8 cellular contexts compared by ENCODE assay signal in the genomic region with DNA sequence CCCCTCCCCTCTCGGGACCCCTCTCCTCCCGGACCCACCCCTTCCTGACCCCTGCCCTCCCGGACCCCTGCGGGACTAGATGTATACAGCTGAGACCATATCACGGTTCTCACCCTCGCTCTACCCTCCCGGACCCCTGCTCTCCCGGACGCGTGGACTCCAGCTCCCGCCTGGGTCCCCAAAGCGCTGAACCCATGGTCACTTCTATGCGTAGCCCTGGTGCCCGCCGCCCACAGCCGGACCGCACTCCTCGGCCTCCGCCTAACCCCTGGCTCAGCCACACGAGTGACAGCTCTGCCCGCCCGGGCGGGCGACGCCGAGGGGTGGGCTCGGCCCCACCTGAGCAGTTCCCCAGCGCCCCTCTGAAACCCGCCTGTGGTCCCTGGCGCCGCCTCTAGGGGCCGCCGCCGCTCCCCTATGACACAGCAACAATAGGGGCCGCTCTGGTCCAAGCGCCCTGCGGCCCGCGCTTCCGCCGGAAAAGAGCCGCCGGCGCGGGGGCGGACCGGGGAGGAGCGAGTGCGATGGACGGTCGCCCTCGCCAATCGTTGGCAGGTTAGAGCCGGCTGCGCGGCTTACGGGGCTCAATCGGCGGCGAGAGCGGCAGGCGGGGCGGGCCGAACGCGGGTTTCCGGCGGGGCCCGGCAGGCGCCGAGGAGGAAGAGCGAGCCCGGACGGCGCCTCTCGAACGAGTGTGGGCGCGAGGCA. TPM values are rescaled to one million over a fixed set of nuclear protein-coding genes. Genes with fewer than 3 reads are reported as not detected.
DNase-seq lines count a peak whose midpoint lies in the region; ATAC-seq and TF ChIP-seq lines count a peak whose summit lies in the region.

A gene with protein sequence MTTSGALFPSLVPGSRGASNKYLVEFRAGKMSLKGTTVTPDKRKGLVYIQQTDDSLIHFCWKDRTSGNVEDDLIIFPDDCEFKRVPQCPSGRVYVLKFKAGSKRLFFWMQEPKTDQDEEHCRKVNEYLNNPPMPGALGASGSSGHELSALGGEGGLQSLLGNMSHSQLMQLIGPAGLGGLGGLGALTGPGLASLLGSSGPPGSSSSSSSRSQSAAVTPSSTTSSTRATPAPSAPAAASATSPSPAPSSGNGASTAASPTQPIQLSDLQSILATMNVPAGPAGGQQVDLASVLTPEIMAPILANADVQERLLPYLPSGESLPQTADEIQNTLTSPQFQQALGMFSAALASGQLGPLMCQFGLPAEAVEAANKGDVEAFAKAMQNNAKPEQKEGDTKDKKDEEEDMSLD (plus strand): TSS at position 657 of the 708 bp plus-strand sequence. CDS start 572 bp downstream, outside the sequence.

- intact Hi-C loops in activated B cell treated with CpG ODN at 0.5 μM for 24 hours (cut with micrococcal nuclease), result loop anchor here (1.0 to 5.0 kb wide), 18 partner anchors 37 to 707 kb away; partner anchors contain the start of genes CABLES2, DIDO1, LAMA5 and LSM14B

- peak within 1 kb of the TSS; percentile 97 for H3K27ac ChIP-seq in caudate nucleus (ENCODE audit: low read depth, low read length)

- CTCF ChIA-PET in activated B cell treated with CpG ODN at 0.5 μM for 24 hours (lab: Charles Lee), result interaction anchor here (0.7 to 2.6 kb wide), 7 partner anchors 35 to 198 kb away, joined by 3 to 18 read pairs (median 4); partner anchors contain the start of gene LAMA5

- peak; percentile 83 for ATAC-seq in GM18909 (IDR thresholded peaks at IDR 0.05; ENCODE audit: poor library complexity, unreplicated experiment)
- ATAC-seq in HG03175 (IDR thresholded peaks at IDR 0.05; ENCODE audit: unreplicated experiment), result peak; percentile 84
- peak; percentile 86 for ATAC-seq in activated B cell treated with CpG ODN at 0.5 μM for 24 hours (ENCODE audit: low read depth)

- peak; percentile 74 for TF ChIP-seq CTCF in AG09309 (IDR thresholded peaks at IDR 0.05; ENCODE audit: control insufficient read depth, insufficient read depth, low read depth, low read length, missing control alignments)
- TF ChIP-seq CTCF in activated B cell treated with CpG ODN at 0.5 μM for 24 hours (IDR thresholded peaks at IDR 0.05), result peak; percentile 32

- no peaks in the 10 kb centered on the region for H3K27me3 Mint-ChIP-seq in activated B cell treated with CpG ODN at 0.5 μM for 24 hours

- peak within 1 kb of the TSS; percentile 92 for H3K4me3 Mint-ChIP-seq in activated B cell treated with CpG ODN at 0.5 μM for 24 hours

- H3K36me3 Mint-ChIP-seq in activated B cell treated with CpG ODN at 0.5 μM for 24 hours (ENCODE audit: low read depth), result peaks cover 34% of the 10 kb centered on the region

- DNase-seq in AG09309 (ENCODE audit: low read depth) (peak; percentile 85), NCI-H226 (peak; percentile 95), activated B cell treated with CpG ODN at 0.5 μM for 24 hours (peak; percentile 99), caudate nucleus (lab: John Stamatoyannopoulos, UW) (peak; percentile 25 to 97 (median 93)), inferior parietal cortex (ENCODE audit: extremely low spot score) (peak; percentile 98)
- DNase-seq in stimulated activated CD4-positive, alpha-beta T cell treated with anti-CD3 and anti-CD28 coated beads, Interleukin-12 subunit alpha, Interleukin-12 subunit beta, amount 100 ng/mL, for 24 hours (ENCODE audit: low read depth in 2 of 2), result peak; percentile 91 to 95

- peak within 1 kb of the TSS; percentile 96 for H3K27ac Mint-ChIP-seq in activated B cell treated with CpG ODN at 0.5 μM for 24 hours

- H3K4me3 ChIP-seq in AG09309 (ENCODE audit: control insufficient read depth, low read depth, low read length), result peak within 1 kb of the TSS; percentile 86

- no peaks in the 10 kb centered on the region for H3K9me3 Mint-ChIP-seq in activated B cell treated with CpG ODN at 0.5 μM for 24 hours

- H3K4me1 Mint-ChIP-seq in activated B cell treated with CpG ODN at 0.5 μM for 24 hours, result peaks cover 30% of the 10 kb centered on the region

- POLR2A ChIA-PET in activated B cell treated with CpG ODN at 0.5 μM for 24 hours (lab: Charles Lee), result interaction anchor here (0.8 to 2.6 kb wide), 10 partner anchors 35 to 506 kb away, joined by 3 to 21 read pairs (median 5); partner anchors contain the start of genes MTG2 and RPS21

RNA-seq across cellular contexts. Expression of the gene that starts here (rescaled TPM):
- total RNA-seq in activated B cell treated with CpG ODN at 0.5 μM for 24 hours, result 97.9 and 98.0 TPM in 2 replicates

Comparison
In these comparisons a context has a peak if more than half of its experiments do, and no peak if none do; other contexts are left out.
1. Peak in every context shown above with its lines: DNase-seq, ATAC-seq, H3K4me3 ChIP-seq and H3K27ac ChIP-seq.